ENCODE assay signal across 26 cellular contexts in genomic region chr17:71505200-71505599, GRCh38.
DNase-seq lines count a peak whose midpoint lies in the region; FAIRE-seq and TF ChIP-seq lines count a peak whose summit lies in the region.
"Had no signal": no experiment of that assay in that cellular context is flagged by ENCODE, and none has a peak within 500 bp of the region (broad histone marks: within the 10 kb centered on the region; RNA-seq: fewer than 3 reads in every experiment).

No MANE protein-coding gene starts in this region.

- peak; percentile 94 for FAIRE-seq in astrocyte (lab: Jason Lieb, UNC)
- FAIRE-seq in keratinocyte (lab: Jason Lieb, UNC), result no peak
- FAIRE-seq: GM19239 had no signal

- POLR2A ChIA-PET in AG04449 (lab: Yijun Ruan, JAX), result interaction anchor here (1.2 kb wide), 1 partner anchor 126 kb away, joined by 4 read pairs; no protein-coding TSS in a partner anchor

- H3F3A ChIP-seq in GM23248 (ENCODE audit: insufficient read depth), result peaks cover 42% of the 10 kb centered on the region

- peak; percentile 72 for DNase-seq in AG04449 (ENCODE audit: low read depth, low spot score)
- DNase-seq in GM23248, result peak; percentile 69
- DNase-seq in astrocyte (ENCODE audit: low read depth), result peak; percentile 79
- no peak for DNase-seq in keratinocyte (ENCODE audit: low read depth, low spot score)
- DNase-seq in activated CD4-positive, CD25-positive, alpha-beta regulatory T cell treated with anti-CD3 and anti-CD28 coated beads, Interleukin-2, amount 50 U/mL, for 72 hours, result no peak
- DNase-seq in NCI-H187 (lab: John Stamatoyannopoulos, UW), result no peak
- DNase-seq in NCI-H1048 (lab: John Stamatoyannopoulos, UW), result no peak
- DNase-seq in LoVo (ENCODE audit: low spot score), result no peak
- DNase-seq: activated CD4-positive, alpha-beta T cell treated with anti-CD3 and anti-CD28 coated beads for 36 hours; activated gamma-delta T cell treated with Interleukin-2 at 50 U/mL for 16 hours; activated T-cell treated with anti-CD3 and anti-CD28 coated beads, Interleukin-2, amount 50 U/mL, for 24 hours; Calu3; cortex of kidney; KG1; left cardiac atrium; NCI-H1436 treated with DMSO at 0.1 percent for 48 hours; PC-3; psoas muscle; SIG-M5; T-cell; upper lobe of left lung had no signal

- peaks cover 58% of the 10 kb centered on the region for H3K4me1 ChIP-seq in GM23248 (ENCODE audit: insufficient read depth)
- peaks cover 6% of the 10 kb centered on the region for H3K4me1 ChIP-seq in astrocyte (ENCODE audit: insufficient read depth, low read length)
- peaks cover 4% of the 10 kb centered on the region for H3K4me1 ChIP-seq in keratinocyte (ENCODE audit: control insufficient read depth, extremely low read depth, insufficient read depth, low read length)
- H3K4me1 ChIP-seq: psoas muscle, upper lobe of left lung had no signal

- H3K27me3 ChIP-seq in GM23248 (replicated peaks; ENCODE audit: insufficient read depth), result no peaks in the 10 kb centered on the region
- no peaks in the 10 kb centered on the region for H3K27me3 ChIP-seq in astrocyte (ENCODE audit: insufficient read depth, low read length)
- H3K27me3 ChIP-seq in keratinocyte (ENCODE audit: control insufficient read depth, extremely low read depth, insufficient read depth, low read length), result no peaks in the 10 kb centered on the region
- H3K27me3 ChIP-seq: cardiac muscle cell, neutrophil, upper lobe of left lung had no signal

- H3K4me3 ChIP-seq in AG04449 (ENCODE audit: low read depth, low read length) (no peak overlapping the region), GM23248 (0 out of 2 replicates have a peak overlapping the region, but pooled peaks have one; percentile 17), astrocyte (ENCODE audit: insufficient read depth, low read depth, low read length) (no peak overlapping the region), keratinocyte (ENCODE audit: control insufficient read depth in 2 of 3, extremely low read depth in 1 of 3, insufficient read depth in 2 of 3, low read depth in 1 of 3, low read length in 3 of 3) (no peak overlapping the region)
- H3K4me3 ChIP-seq: cardiac muscle cell, psoas muscle, upper lobe of left lung had no signal

- CTCF ChIA-PET in AG04449 (lab: Yijun Ruan, JAX), result interaction anchor here (0.8 to 1.4 kb wide), 3 partner anchors 15 to 34 kb away, joined by 3 to 6 read pairs (median 4); no protein-coding TSS in a partner anchor

- no peak overlapping the region for H3K9ac ChIP-seq in GM23248
- no peak overlapping the region for H3K9ac ChIP-seq in astrocyte (ENCODE audit: low read length)
- no peak overlapping the region for H3K9ac ChIP-seq in keratinocyte (ENCODE audit: control insufficient read depth, extremely low read depth, insufficient read depth, low read length)

- no peaks in the 10 kb centered on the region for H3K27me3 Mint-ChIP-seq in astrocyte (ENCODE audit: low read depth, unreplicated experiment)
- H3K27me3 Mint-ChIP-seq: activated CD4-positive, alpha-beta T cell treated with anti-CD3 and anti-CD28 coated beads for 36 hours; activated T-cell treated with anti-CD3 and anti-CD28 coated beads, Interleukin-2, amount 50 U/mL, for 24 hours; memory B cell; T-cell had no signal

- in situ Hi-C loops in GM23248 (cut with MboI), result no loop called here

- peak overlapping the region; percentile 49 for H3K27ac ChIP-seq in GM23248
- no peak overlapping the region for H3K27ac ChIP-seq in astrocyte (ENCODE audit: low read depth, low read length)
- no peak overlapping the region for H3K27ac ChIP-seq in keratinocyte (ENCODE audit: control insufficient read depth, insufficient read depth, low read length)
- H3K27ac ChIP-seq: C4-2B, cardiac muscle cell, neutrophil, psoas muscle, upper lobe of left lung had no signal

- no peaks in the 10 kb centered on the region for H3K9me3 ChIP-seq in GM23248 (ENCODE audit: low read depth)
- no peaks in the 10 kb centered on the region for H3K9me3 ChIP-seq in astrocyte (ENCODE audit: insufficient read depth, low read depth, low read length)
- no peaks in the 10 kb centered on the region for H3K9me3 ChIP-seq in keratinocyte (ENCODE audit: control insufficient read depth, low read depth, low read length)
- H3K9me3 ChIP-seq: neutrophil, psoas muscle, upper lobe of left lung had no signal

- H3K9me3 Mint-ChIP-seq in astrocyte (ENCODE audit: unreplicated experiment), result peaks cover 2% of the 10 kb centered on the region

- no peaks in the 10 kb centered on the region for H3K9me1 ChIP-seq in keratinocyte (ENCODE audit: control insufficient read depth, extremely low read depth, insufficient read depth, low read length)

- no peaks in the 10 kb centered on the region for H3K36me3 ChIP-seq in GM23248 (ENCODE audit: low read depth)
- H3K36me3 ChIP-seq in astrocyte (ENCODE audit: insufficient read depth, low read length), result no peaks in the 10 kb centered on the region
- H3K36me3 ChIP-seq in keratinocyte (ENCODE audit: control insufficient read depth in 2 of 2, extremely low read depth in 1 of 2, insufficient read depth in 2 of 2, low read length in 2 of 2), result no peaks in the 10 kb centered on the region
- H3K36me3 ChIP-seq: cardiac muscle cell, neutrophil, upper lobe of left lung had no signal

- 33 to 37% methylated on average over 2 of the region's 2 CpGs for WGBS in GM23248 (ENCODE audit: low coverage in 1 of 2, low lambda C conversion rate in 2 of 2, missing lambda C conversion rate in 2 of 2), 2 experiments

- H4K20me1 ChIP-seq in GM23248 (ENCODE audit: insufficient read depth) (no peaks in the 10 kb centered on the region), astrocyte (ENCODE audit: insufficient read depth, low read length) (no peaks in the 10 kb centered on the region), keratinocyte (ENCODE audit: control insufficient read depth, extremely low read depth, insufficient read depth, low read length) (no peaks in the 10 kb centered on the region)

- H2AFZ ChIP-seq in GM23248 (peak overlapping the region; percentile 57), astrocyte (ENCODE audit: low read depth, low read length) (no peak overlapping the region), keratinocyte (ENCODE audit: control insufficient read depth, low read length) (peak overlapping the region; percentile 4)

- H3K9me2 ChIP-seq in GM23248 (ENCODE audit: insufficient read depth), result 0 out of 2 replicates have a peak, but pooled peaks cover 7% of the 10 kb centered on the region

- no peaks in the 10 kb centered on the region for H3K36me3 Mint-ChIP-seq in astrocyte (ENCODE audit: low read depth, unreplicated experiment)
- H3K36me3 Mint-ChIP-seq: memory B cell, T-cell had no signal

- TF ChIP-seq CTCF in AG04449 (IDR thresholded peaks at IDR 0.05; ENCODE audit: insufficient read depth, low read length, missing control alignments) (no peak), astrocyte (IDR thresholded peaks at IDR 0.05; ENCODE audit: insufficient read depth, low read depth, low read length) (no peak), keratinocyte (optimal IDR thresholded peaks at IDR 0.05 in 1 of 3, IDR thresholded peaks at IDR 0.05 in 1 of 3, conservative IDR thresholded peaks at IDR 0.05 in 1 of 3; ENCODE audit: extremely low read depth in 1 of 3, insufficient read depth in 2 of 3, low read length in 3 of 3) (no peak)

- no peak overlapping the region for H3K4me3 Mint-ChIP-seq in astrocyte (ENCODE audit: unreplicated experiment)
- H3K4me3 Mint-ChIP-seq: activated CD4-positive, alpha-beta T cell treated with anti-CD3 and anti-CD28 coated beads for 36 hours; activated T-cell treated with anti-CD3 and anti-CD28 coated beads, Interleukin-2, amount 50 U/mL, for 24 hours; memory B cell; T-cell had no signal

- dilution Hi-C loops in keratinocyte (cut with MboI; ENCODE audit: extremely low pct_ligation_motif_present, low sequenced_read_pairs), result no loop called here

- peak overlapping the region; percentile 28 for H3K27ac Mint-ChIP-seq in astrocyte (ENCODE audit: unreplicated experiment)
- H3K27ac Mint-ChIP-seq: activated CD4-positive, alpha-beta T cell treated with anti-CD3 and anti-CD28 coated beads for 36 hours; activated T-cell treated with anti-CD3 and anti-CD28 coated beads, Interleukin-2, amount 50 U/mL, for 24 hours; memory B cell; T-cell had no signal

- H3K4me1 Mint-ChIP-seq in astrocyte (ENCODE audit: low read depth, unreplicated experiment), result peaks cover 5% of the 10 kb centered on the region
- H3K4me1 Mint-ChIP-seq: activated CD4-positive, alpha-beta T cell treated with anti-CD3 and anti-CD28 coated beads for 36 hours; memory B cell; T-cell had no signal

- H3K4me2 ChIP-seq in GM23248 (ENCODE audit: unreplicated experiment), result peak overlapping the region; percentile 46
- no peak overlapping the region for H3K4me2 ChIP-seq in astrocyte (ENCODE audit: low read length)
- H3K4me2 ChIP-seq in keratinocyte (ENCODE audit: control insufficient read depth, extremely low read depth, insufficient read depth, low read depth, low read length), result no peak overlapping the region

- H3K79me2 ChIP-seq in GM23248 (ENCODE audit: insufficient read depth) (no peaks in the 10 kb centered on the region), astrocyte (ENCODE audit: insufficient read depth, low read length) (no peaks in the 10 kb centered on the region), keratinocyte (ENCODE audit: control insufficient read depth, insufficient read depth, low read length) (no peaks in the 10 kb centered on the region)

Comparison
In these comparisons a context has a peak if more than half of its experiments do, and no peak if none do; other contexts are left out.
1. DNase-seq: peak in AG04449 (single experiment), GM23248 (single experiment) and astrocyte (single experiment); none in keratinocyte (single experiment), activated CD4-positive, CD25-positive, alpha-beta regulatory T cell treated with anti-CD3 and anti-CD28 coated beads, Interleukin-2, amount 50 U/mL, for 72 hours (single experiment), NCI-H187 (0 of 2), NCI-H1048 (single experiment) and LoVo (single experiment).